19 cellular contexts compared by ENCODE assay signal in genomic region chr20:7967199-7967844, GRCh38. TPM values are rescaled to one million over a fixed set of nuclear protein-coding genes. Genes with fewer than 3 reads are reported as not detected.
A peak's percentile ranks its signal among the peaks of the same experiment; 100 is the strongest.
DNase-seq lines count a peak whose midpoint lies in the region; ATAC-seq, FAIRE-seq and TF ChIP-seq lines count a peak whose summit lies in the region.
"Had no signal": no experiment of that assay in that cellular context is flagged by ENCODE, and none has a peak within 500 bp of the region (broad histone marks: within the 10 kb centered on the region; RNA-seq: fewer than 3 reads in every experiment).

No MANE protein-coding gene starts in this region.

- H3K4me3 Mint-ChIP-seq in HFFc6, result peak overlapping the region; percentile 13; the same call in 1 of the 2 replicates
- H3K4me3 Mint-ChIP-seq: naive thymus-derived CD8-positive, alpha-beta T cell had no signal

- no peaks in the 10 kb centered on the region for H3K27me3 ChIP-seq in right cardiac atrium (ENCODE audit: control insufficient read depth, insufficient read depth)
- H3K27me3 ChIP-seq: BLaER1, sigmoid colon, vagina had no signal

- no peaks in the 10 kb centered on the region for H3K4me1 ChIP-seq in right cardiac atrium (ENCODE audit: control insufficient read depth, insufficient read depth, low read length)
- H3K4me1 ChIP-seq: BLaER1, vagina had no signal

- H3K9me3 Mint-ChIP-seq in HFFc6, result no peaks in the 10 kb centered on the region
- H3K9me3 Mint-ChIP-seq: naive thymus-derived CD8-positive, alpha-beta T cell had no signal

- peaks cover 3% of the 10 kb centered on the region; the same call in 1 of the 2 replicates for H3K27me3 Mint-ChIP-seq in HFFc6 (ENCODE audit: insufficient read depth)

- no peak overlapping the region for H3K27ac ChIP-seq in right cardiac atrium (ENCODE audit: low read length)
- H3K27ac ChIP-seq: BLaER1, sigmoid colon, vagina had no signal

- intact Hi-C loops in right cardiac atrium (cut with DNase I), result no loop called here

- no peaks in the 10 kb centered on the region for H3K36me3 Mint-ChIP-seq in HFFc6 (ENCODE audit: low read depth)
- H3K36me3 Mint-ChIP-seq: naive thymus-derived CD8-positive, alpha-beta T cell had no signal

- no peak for FAIRE-seq in GM19239 (lab: Jason Lieb, UNC)

- no peak overlapping the region; the same call in 1 of the 2 replicates for H3K27ac Mint-ChIP-seq in HFFc6
- H3K27ac Mint-ChIP-seq: naive thymus-derived CD8-positive, alpha-beta T cell had no signal

- H3K4me1 Mint-ChIP-seq in HFFc6 (ENCODE audit: low read depth), result peaks cover 26% of the 10 kb centered on the region
- H3K4me1 Mint-ChIP-seq: naive thymus-derived CD8-positive, alpha-beta T cell had no signal

- peak; percentile 71 for DNase-seq in AG08395 (ENCODE audit: low spot score)
- peak; percentile 68 for DNase-seq in HFFc6
- peak; percentile 40 for DNase-seq in astrocyte of the cerebellum (ENCODE audit: low read depth)
- DNase-seq in right cardiac atrium, result peak in 1 of 3 donors; percentile 14
- no peak for DNase-seq in activated CD8-positive, alpha-beta memory T cell treated with anti-CD3 and anti-CD28 coated beads, Interleukin-2, amount 50 U/mL, for 48 hours
- DNase-seq in NCI-H2107 treated with DMSO at 0.1 percent for 48 hours (lab: John Stamatoyannopoulos, UW; ENCODE audit: unreplicated experiment), result no peak
- DNase-seq in GM19239 (ENCODE audit: insufficient read length, low spot score), result no peak
- DNase-seq: activated CD4-positive, CD25-positive, alpha-beta regulatory T cell treated with anti-CD3 and anti-CD28 coated beads, Interleukin-2, amount 50 U/mL, for 72 hours; amniotic stem cell; Kasumi-1; naive thymus-derived CD8-positive, alpha-beta T cell; NCI-H2107; sigmoid colon; stimulated activated CD4-positive, alpha-beta T cell treated with anti-CD3 and anti-CD28 coated beads, Interleukin-4, amount 100 ng/mL, for 4 hours; stimulated activated naive CD4-positive, alpha-beta T cell; SW 1271 had no signal

- in situ Hi-C loops in astrocyte of the cerebellum (cut with HindIII; ENCODE audit: low sequenced_read_pairs), result no loop called here

- TF ChIP-seq CTCF in HFFc6 (IDR thresholded peaks at IDR 0.05) (no peak), astrocyte of the cerebellum (IDR thresholded peaks at IDR 0.05; ENCODE audit: low read depth, low read length, missing control alignments) (no peak)

- no peak overlapping the region for H3K4me3 ChIP-seq in astrocyte of the cerebellum (ENCODE audit: low read depth, low read length)
- H3K4me3 ChIP-seq in right cardiac atrium (ENCODE audit: low read length), result no peak overlapping the region
- H3K4me3 ChIP-seq: BLaER1, sigmoid colon, vagina had no signal

- no peaks in the 10 kb centered on the region for H3K9me3 ChIP-seq in right cardiac atrium (ENCODE audit: control insufficient read depth, low read length)
- H3K9me3 ChIP-seq: BLaER1, sigmoid colon, vagina had no signal

- ATAC-seq in right cardiac atrium (peak; percentile 55 to 80), HG02938 (IDR thresholded peaks at IDR 0.05; ENCODE audit: unreplicated experiment) (no peak)
- ATAC-seq: naive thymus-derived CD8-positive, alpha-beta T cell had no signal

- whole genome bisulfite sequencing in right cardiac atrium, result 55% methylated on average over 4 of the region's 4 CpGs

RNA-seq across cellular contexts. Expression of gene HAO1, which starts 27.1 kb away (rescaled TPM):
- not detected for total RNA-seq in HFFc6 (2021; fragmentation: NEBNext Ultra II Directional; extraction: Animal tissue kit (Norgen Biotek cat#: 25700))
- total RNA-seq in right cardiac atrium, result not detected
- not detected for polyA plus RNA-seq in right cardiac atrium
- total RNA-seq: naive thymus-derived CD8-positive, alpha-beta T cell; sigmoid colon; vagina had no signal
- polyA plus RNA-seq: naive thymus-derived CD8-positive, alpha-beta T cell; sigmoid colon had no signal

RNA-seq across cellular contexts. Expression of gene TMX4, which starts 52.2 kb away (rescaled TPM):
- 10 to 100 TPM; 35.8 to 47.8 (median 39.3) TPM for total RNA-seq in HFFc6 (2021; fragmentation: NEBNext Ultra II Directional; extraction: Animal tissue kit (Norgen Biotek cat#: 25700))
- 100 to 1,000 TPM; 194 to 220 (median 209) TPM for total RNA-seq in right cardiac atrium
- 77.1 TPM for polyA plus RNA-seq in right cardiac atrium

Comparison
In these comparisons a context has a peak if more than half of its experiments do, and no peak if none do; other contexts are left out.
1. DNase-seq: peak in AG08395 (single experiment), HFFc6 (single experiment) and astrocyte of the cerebellum (single experiment); none in activated CD8-positive, alpha-beta memory T cell treated with anti-CD3 and anti-CD28 coated beads, Interleukin-2, amount 50 U/mL, for 48 hours (single experiment), NCI-H2107 treated with DMSO at 0.1 percent for 48 hours (single experiment) and GM19239 (single experiment).